Comparison of ENCODE assay signal across 8 cellular contexts in genomic region chr3:98592345-98592935, GRCh38. TPM values are rescaled to one million over a fixed set of nuclear protein-coding genes. Genes with fewer than 3 reads are reported as not detected.
DNase-seq lines count a peak whose midpoint lies in the region; ATAC-seq, FAIRE-seq and TF ChIP-seq lines count a peak whose summit lies in the region.

No MANE protein-coding gene starts in this region.

- H3K4me3 Mint-ChIP-seq in T-cell, result peak overlapping the region; percentile 89 to 96 (median 91)

- no peaks in the 10 kb centered on the region for H3K9me3 Mint-ChIP-seq in T-cell

- CTCF ChIA-PET in T-cell (lab: Charles Lee), result interaction anchor here (0.6 to 2.2 kb wide), 3 partner anchors 10 to 551 kb away, joined by 3 to 15 read pairs (median 7); partner anchors contain the start of gene CLDND1 (in 1 of the 2)

- peak; percentile 74 for FAIRE-seq in GM12891 (lab: Jason Lieb, UNC)

- WGBS in sigmoid colon, 2 donors, result 25 to 38% methylated on average over 11 of the region's 11 CpGs

- TF ChIP-seq CTCF in fibroblast of pulmonary artery (IDR thresholded peaks at IDR 0.05; ENCODE audit: low read length, missing control alignments), result no peak
- no peak for TF ChIP-seq CTCF in sigmoid colon (IDR thresholded peaks at IDR 0.05)

- TF ChIP-seq POLR2A in GM12891 (IDR thresholded peaks at IDR 0.05; ENCODE audit: low read depth, low read length) (no peak), sigmoid colon (IDR thresholded peaks at IDR 0.05) (no peak)

- POLR2A ChIA-PET in T-cell (lab: Charles Lee), result interaction anchor here in 1 of 2 donors (1.0 kb wide), 1 partner anchor 69 kb away, joined by 3 read pairs; the partner anchor contains the start of gene CLDND1

- no peaks in the 10 kb centered on the region for H3K27me3 Mint-ChIP-seq in T-cell

- H3K27ac ChIP-seq in sigmoid colon, result peak overlapping the region; percentile 80 to 85 (median 82)

- DNase-seq in GM12891 (ENCODE audit: insufficient read length, low spot score), result no peak
- no peak for DNase-seq in T-cell
- DNase-seq in fibroblast of pulmonary artery (ENCODE audit: low read depth), result no peak
- no peak for DNase-seq in sigmoid colon
- no peak for DNase-seq in NCI-H2107 (lab: John Stamatoyannopoulos, UW)
- DNase-seq in activated CD4-positive, alpha-beta T cell treated with anti-CD3 and anti-CD28 coated beads for 1 hour, result no peak

- H3K4me1 Mint-ChIP-seq in T-cell, result peaks cover 32 to 45% (median 38%) of the 10 kb centered on the region in 3 donors

- TF ChIP-seq EP300 in sigmoid colon (IDR thresholded peaks at IDR 0.05), result no peak

- H3K27ac Mint-ChIP-seq in T-cell, result peak overlapping the region; percentile 76 to 82

- no peaks in the 10 kb centered on the region for H3K9me3 ChIP-seq in sigmoid colon

- intact Hi-C loops in sigmoid colon (cut with DNase I), result no loop called here

- ATAC-seq in T-cell (replicated peaks in 1 of 4) (no peak), HG03159 (IDR thresholded peaks at IDR 0.05; ENCODE audit: unreplicated experiment) (no peak), GM21786 (IDR thresholded peaks at IDR 0.05; ENCODE audit: unreplicated experiment) (no peak)

- peaks cover 0 to 28% (median 8%) of the 10 kb centered on the region in 4 donors for H3K36me3 ChIP-seq in sigmoid colon

- H3K4me3 ChIP-seq in fibroblast of pulmonary artery (replicated peaks; ENCODE audit: low read depth, low read length), result peak overlapping the region; percentile 79
- H3K4me3 ChIP-seq in sigmoid colon, result peak overlapping the region; percentile 70 to 87 (median 78)

- H3K36me3 Mint-ChIP-seq in T-cell, result peaks cover 27% of the 10 kb centered on the region

- no peaks in the 10 kb centered on the region for H3K27me3 ChIP-seq in sigmoid colon

- peaks cover 0 to 18% (median 14%) of the 10 kb centered on the region in 4 donors for H3K4me1 ChIP-seq in sigmoid colon

TF ChIP-seq in GM12891, 5 proteins besides CTCF, POLR2A, EP300 and RAD21:
- no peak for TF ChIP-seq PAX5 (IDR thresholded peaks at IDR 0.05; ENCODE audit: insufficient read depth, low read length, severe bottlenecking)
TF ChIP-seq in GM12891: peak in this region for 0.

RNA-seq across cellular contexts. Expression of gene CPOX, which starts 1.0 kb away (rescaled TPM):
- polyA plus RNA-seq in GM12891 (2012; ENCODE audit: low read depth, missing spikeins), result 71.3 TPM
- 10 to 100 TPM; 13.9 to 47.6 (median 44.6) TPM for total RNA-seq in T-cell
- 10 to 100 TPM; 15.3 to 32.7 (median 17.3) TPM for total RNA-seq in sigmoid colon
- 10 to 100 TPM in 1 of 3 donors, 1 to 10 TPM in 2; 4.2 to 11.8 (median 6.7) TPM for polyA plus RNA-seq in sigmoid colon
